18 cellular contexts compared by ENCODE assay signal in genomic region chr12:45355750-45356149, GRCh38.
DNase-seq lines count a peak whose midpoint lies in the region; ATAC-seq and TF ChIP-seq lines count a peak whose summit lies in the region.
"Had no signal": no experiment of that assay in that cellular context is flagged by ENCODE, and none has a peak within 500 bp of the region (broad histone marks: within the 10 kb centered on the region; RNA-seq: fewer than 3 reads in every experiment).

No MANE protein-coding gene starts in this region.

- peaks cover 3% of the 10 kb centered on the region for H3K79me1 ChIP-seq in trophoblast cell (ENCODE audit: low read length)

- no CpG with 5 or more reads among the region's 4 CpGs for WGBS in trophoblast cell (ENCODE audit: extremely low coverage, insufficient coverage, insufficient read length)

- peak overlapping the region; percentile 14 for H3K18ac ChIP-seq in trophoblast cell (ENCODE audit: low read length)

- no peak overlapping the region for H2BK12ac ChIP-seq in trophoblast cell (ENCODE audit: low read length)

- H3K9ac ChIP-seq in trophoblast cell (ENCODE audit: low read length), result no peak overlapping the region
- H3K9ac ChIP-seq: neural progenitor cell had no signal

- no peak overlapping the region for H3K4me3 ChIP-seq in Caco-2 (ENCODE audit: low read depth, low read length)
- no peak overlapping the region for H3K4me3 ChIP-seq in choroid plexus epithelial cell (ENCODE audit: low read depth, low read length)
- H3K4me3 ChIP-seq in trophoblast cell (ENCODE audit: low read depth, low read length), result no peak overlapping the region
- no peak overlapping the region for H3K4me3 ChIP-seq in brain microvascular endothelial cell (ENCODE audit: low read depth, low read length)
- H3K4me3 ChIP-seq: lung, neural progenitor cell had no signal

- ATAC-seq in HG02642 (IDR thresholded peaks at IDR 0.05; ENCODE audit: poor library complexity, unreplicated experiment), result no peak
- no peak for ATAC-seq in natural killer cell treated with Interleukin-12 subunit alpha and Interleukin-12 subunit beta and Interleukin-15 and Interleukin-18, amount 100 ng/mL, for 72 hours
- ATAC-seq: right cardiac atrium had no signal

- H4K91ac ChIP-seq in trophoblast cell (ENCODE audit: low read depth, low read length), result no peak overlapping the region

- H3K36me3 ChIP-seq in Caco-2 (ENCODE audit: control insufficient read depth, insufficient read depth, low read length) (peaks cover 5% of the 10 kb centered on the region; the same call in 1 of the 2 replicates), trophoblast cell (ENCODE audit: control insufficient read depth in 1 of 2, insufficient read depth in 2 of 2, low read length in 2 of 2) (peaks cover 9 to 17% of the 10 kb centered on the region in 2 experiments), brain microvascular endothelial cell (replicated peaks) (peaks cover 6% of the 10 kb centered on the region)

- no peak overlapping the region for H2BK5ac ChIP-seq in trophoblast cell (ENCODE audit: low read depth, low read length, poor library complexity)

- in situ Hi-C loops in brain microvascular endothelial cell (cut with HindIII; ENCODE audit: low pct_ligation_motif_present, low sequenced_read_pairs), result no loop called here

- H3K9me3 ChIP-seq in Caco-2 (0 out of 2 replicates have a peak, but pooled peaks cover 3% of the 10 kb centered on the region), trophoblast cell (ENCODE audit: insufficient read depth, low read depth, low read length) (no peaks in the 10 kb centered on the region)

- no peaks in the 10 kb centered on the region for H3K27me3 Mint-ChIP-seq in Caco-2 (ENCODE audit: insufficient read depth, unreplicated experiment)
- no peaks in the 10 kb centered on the region for H3K27me3 Mint-ChIP-seq in natural killer cell treated with Interleukin-12 subunit alpha and Interleukin-12 subunit beta and Interleukin-15 and Interleukin-18, amount 100 ng/mL, for 72 hours
- H3K27me3 Mint-ChIP-seq: activated CD4-positive, alpha-beta memory T cell treated with anti-CD3 and anti-CD28 coated beads for 36 hours; activated naive CD8-positive, alpha-beta T cell treated with anti-CD3 and anti-CD28 coated beads, Interleukin-2, amount 10 ng/mL, durations not matched to agents 7 days and 5 days; activated T-cell treated with anti-CD3 and anti-CD28 coated beads, Interleukin-2, amount 50 U/mL, for 24 hours had no signal

- no peaks in the 10 kb centered on the region for H3K79me2 ChIP-seq in trophoblast cell (ENCODE audit: control insufficient read depth, insufficient read depth, low read length, poor library complexity)

- H3K23ac ChIP-seq in trophoblast cell (ENCODE audit: low read length), result peak overlapping the region; percentile 55

- H3K36me3 Mint-ChIP-seq in Caco-2 (ENCODE audit: insufficient read depth, unreplicated experiment), result peaks cover 79% of the 10 kb centered on the region
- peaks cover 29% of the 10 kb centered on the region for H3K36me3 Mint-ChIP-seq in natural killer cell treated with Interleukin-12 subunit alpha and Interleukin-12 subunit beta and Interleukin-15 and Interleukin-18, amount 100 ng/mL, for 72 hours

- no TSS peak for BruUV-seq in Caco-2 (replicated peaks; lab: Mats Ljungman, UMichigan)

- CTCF ChIA-PET in Caco-2 (lab: Charles Lee), result no interaction called here

- POLR2A ChIA-PET in Caco-2 (lab: Charles Lee), result no interaction called here

- TF ChIP-seq CTCF in Caco-2 (IDR thresholded peaks at IDR 0.05; ENCODE audit: insufficient read depth in 1 of 2, low read depth in 1 of 2, low read length in 1 of 2, severe bottlenecking in 1 of 2, unreplicated experiment in 1 of 2), result no peak
- no peak for TF ChIP-seq CTCF in choroid plexus epithelial cell (conservative IDR thresholded peaks at IDR 0.05; ENCODE audit: low read depth, low read length)
- no peak for TF ChIP-seq CTCF in brain microvascular endothelial cell (IDR thresholded peaks at IDR 0.05; ENCODE audit: low read depth, low read length, missing control alignments)

- H3K4me1 ChIP-seq in Caco-2 (peaks cover 34% of the 10 kb centered on the region), trophoblast cell (ENCODE audit: control insufficient read depth in 1 of 2, insufficient read depth in 2 of 2, low read length in 2 of 2) (peaks cover 6 to 8% of the 10 kb centered on the region in 2 experiments)
- H3K4me1 ChIP-seq: neural progenitor cell had no signal

- H3K4me1 Mint-ChIP-seq in Caco-2 (ENCODE audit: low read depth, unreplicated experiment), result peaks cover 36% of the 10 kb centered on the region
- peaks cover 11% of the 10 kb centered on the region in 2 donors for H3K4me1 Mint-ChIP-seq in natural killer cell treated with Interleukin-12 subunit alpha and Interleukin-12 subunit beta and Interleukin-15 and Interleukin-18, amount 100 ng/mL, for 72 hours (ENCODE audit: low read depth in 2 of 2)
- H3K4me1 Mint-ChIP-seq: neural progenitor cell had no signal

- H3K27ac ChIP-seq in trophoblast cell (ENCODE audit: low read depth, low read length) (no peak overlapping the region), brain microvascular endothelial cell (no peak overlapping the region)
- H3K27ac ChIP-seq: neural progenitor cell had no signal

- intact Hi-C loops in Caco-2 (cut with micrococcal nuclease; ENCODE audit: unreplicated experiment), result no loop called here

- H4K8ac ChIP-seq in trophoblast cell (ENCODE audit: low read depth, low read length), result peak overlapping the region; percentile 22

- H2AFZ ChIP-seq in trophoblast cell (ENCODE audit: insufficient read depth, low read length, poor library complexity), result no peak overlapping the region
- H2AFZ ChIP-seq: neural progenitor cell had no signal

- H4K12ac ChIP-seq in trophoblast cell (ENCODE audit: low read depth, low read length), result no peak overlapping the region

- no peak overlapping the region for H3K4ac ChIP-seq in trophoblast cell (ENCODE audit: low read depth, low read length)

- no peak overlapping the region for H2AK5ac ChIP-seq in trophoblast cell (ENCODE audit: low read length)

- peak overlapping the region; percentile 18 for H3K4me3 Mint-ChIP-seq in Caco-2 (ENCODE audit: unreplicated experiment)
- H3K4me3 Mint-ChIP-seq in natural killer cell treated with Interleukin-12 subunit alpha and Interleukin-12 subunit beta and Interleukin-15 and Interleukin-18, amount 100 ng/mL, for 72 hours, result no peak overlapping the region
- H3K4me3 Mint-ChIP-seq: activated CD4-positive, alpha-beta memory T cell treated with anti-CD3 and anti-CD28 coated beads for 36 hours; activated naive CD8-positive, alpha-beta T cell treated with anti-CD3 and anti-CD28 coated beads, Interleukin-2, amount 10 ng/mL, durations not matched to agents 7 days and 5 days; activated T-cell treated with anti-CD3 and anti-CD28 coated beads, Interleukin-2, amount 50 U/mL, for 24 hours; neural progenitor cell had no signal

- no peak overlapping the region for H2BK120ac ChIP-seq in trophoblast cell (ENCODE audit: insufficient read depth, low read length, poor library complexity)

- H3K4me2 ChIP-seq in trophoblast cell (ENCODE audit: low read length), result no peak overlapping the region
- H3K4me2 ChIP-seq: neural progenitor cell had no signal

- no peak overlapping the region for H3K14ac ChIP-seq in trophoblast cell (ENCODE audit: low read length)

- H3K9me3 Mint-ChIP-seq in Caco-2 (ENCODE audit: unreplicated experiment), result no peaks in the 10 kb centered on the region
- no peaks in the 10 kb centered on the region for H3K9me3 Mint-ChIP-seq in natural killer cell treated with Interleukin-12 subunit alpha and Interleukin-12 subunit beta and Interleukin-15 and Interleukin-18, amount 100 ng/mL, for 72 hours
- H3K9me3 Mint-ChIP-seq: activated T-cell treated with anti-CD3 and anti-CD28 coated beads, Interleukin-2, amount 50 U/mL, for 24 hours; neural progenitor cell had no signal

- H3K27ac Mint-ChIP-seq in Caco-2 (ENCODE audit: unreplicated experiment), result peak overlapping the region; percentile 85
- H3K27ac Mint-ChIP-seq in natural killer cell treated with Interleukin-12 subunit alpha and Interleukin-12 subunit beta and Interleukin-15 and Interleukin-18, amount 100 ng/mL, for 72 hours, result no peak overlapping the region
- H3K27ac Mint-ChIP-seq: activated CD4-positive, alpha-beta memory T cell treated with anti-CD3 and anti-CD28 coated beads for 36 hours; activated naive CD8-positive, alpha-beta T cell treated with anti-CD3 and anti-CD28 coated beads, Interleukin-2, amount 10 ng/mL, durations not matched to agents 7 days and 5 days; activated T-cell treated with anti-CD3 and anti-CD28 coated beads, Interleukin-2, amount 50 U/mL, for 24 hours; neural progenitor cell had no signal

- DNase-seq in Caco-2, result no peak
- peak; percentile 14 for DNase-seq in NCI-H226
- peak; percentile 41 for DNase-seq in choroid plexus epithelial cell (ENCODE audit: low read depth)
- DNase-seq in trophoblast cell, result peak in 1 of 2 donors; percentile 81
- DNase-seq in NCI-H2029 treated with DMSO at 0.1 percent for 48 hours (lab: John Stamatoyannopoulos, UW), result no peak
- DNase-seq in natural killer cell treated with Interleukin-12 subunit alpha and Interleukin-12 subunit beta and Interleukin-15 and Interleukin-18, amount 100 ng/mL, for 72 hours (ENCODE audit: low spot score), result no peak
- no peak for DNase-seq in brain microvascular endothelial cell
- DNase-seq: activated CD4-positive, alpha-beta memory T cell treated with anti-CD3 and anti-CD28 coated beads for 36 hours; activated naive CD8-positive, alpha-beta T cell treated with anti-CD3 and anti-CD28 coated beads, Interleukin-2, amount 10 ng/mL, durations not matched to agents 7 days and 5 days; activated T-cell treated with anti-CD3 and anti-CD28 coated beads, Interleukin-2, amount 50 U/mL, for 24 hours; DMS 273 treated with DMSO at 0.1 percent for 48 hours; NCI-H1694 treated with DMSO at 0.1 percent for 48 hours; OCI-M1; right cardiac atrium; stimulated activated CD4-positive, alpha-beta T cell treated with anti-CD3 and anti-CD28 coated beads, Interleukin-1b, Interleukin-23, amount 100 ng/mL, for 48 hours had no signal

- H3K27me3 ChIP-seq in Caco-2 (replicated peaks; ENCODE audit: control insufficient read depth, insufficient read depth, low read length), result no peaks in the 10 kb centered on the region
- no peaks in the 10 kb centered on the region for H3K27me3 ChIP-seq in trophoblast cell (ENCODE audit: insufficient read depth, low read length)
- H3K27me3 ChIP-seq in brain microvascular endothelial cell (replicated peaks), result no peaks in the 10 kb centered on the region
- H3K27me3 ChIP-seq: neural progenitor cell had no signal

Comparison
In these comparisons a context has a peak if more than half of its experiments do, and no peak if none do; other contexts are left out.
1. DNase-seq: peak in NCI-H226 (single experiment) and choroid plexus epithelial cell (single experiment); none in Caco-2 (0 of 2), NCI-H2029 treated with DMSO at 0.1 percent for 48 hours (single experiment), natural killer cell treated with Interleukin-12 subunit alpha and Interleukin-12 subunit beta and Interleukin-15 and Interleukin-18, amount 100 ng/mL, for 72 hours (single experiment) and brain microvascular endothelial cell (single experiment).